In genomic region chr13:27961227-27962085, GRCh38 we compare ENCODE assay signal across 12 cellular contexts. TPM values are rescaled to one million over a fixed set of nuclear protein-coding genes. Genes with fewer than 3 reads are reported as not detected.
DNase-seq lines count a peak whose midpoint lies in the region; ATAC-seq and TF ChIP-seq lines count a peak whose summit lies in the region.
"Had no signal": no experiment of that assay in that cellular context is flagged by ENCODE, and none has a peak within 500 bp of the region (broad histone marks: within the 10 kb centered on the region; RNA-seq: fewer than 3 reads in every experiment).

No MANE protein-coding gene starts in this region.

- peaks cover 24% of the 10 kb centered on the region for H3K4me1 ChIP-seq in lower lobe of right lung

- CTCF ChIA-PET in activated B cell treated with CpG ODN at 0.5 μM for 24 hours (lab: Charles Lee): interaction anchor here (0.9 to 1.4 kb wide), 3 partner anchors 8 to 135 kb away, joined by 3 to 7 read pairs (median 3); partner anchors contain the start of gene CDX2

- no peak overlapping the region for H3K27ac ChIP-seq in lower lobe of right lung

- POLR2A ChIA-PET in activated B cell treated with CpG ODN at 0.5 μM for 24 hours (lab: Charles Lee): no interaction called here

- H3K9me3 Mint-ChIP-seq in activated B cell treated with CpG ODN at 0.5 μM for 24 hours: no peaks in the 10 kb centered on the region
- no peaks in the 10 kb centered on the region for H3K9me3 Mint-ChIP-seq in stimulated activated effector memory CD8-positive, alpha-beta T cell treated with anti-CD3 and anti-CD28 coated beads, Interleukin-12 subunit alpha, Interleukin-12 subunit beta, amount 100 ng/mL, for 72 hours
- H3K9me3 Mint-ChIP-seq: activated T-cell treated with anti-CD3 and anti-CD28 coated beads, Interleukin-2, amount 50 U/mL, for 24 hours; natural killer cell treated with Interleukin-12 subunit alpha and Interleukin-12 subunit beta and Interleukin-15 and Interleukin-18, amount 100 ng/mL, for 72 hours had no signal

- H3K27ac Mint-ChIP-seq in activated B cell treated with CpG ODN at 0.5 μM for 24 hours: no peak overlapping the region
- H3K27ac Mint-ChIP-seq in stimulated activated effector memory CD8-positive, alpha-beta T cell treated with anti-CD3 and anti-CD28 coated beads, Interleukin-12 subunit alpha, Interleukin-12 subunit beta, amount 100 ng/mL, for 72 hours: no peak overlapping the region
- H3K27ac Mint-ChIP-seq: activated T-cell treated with anti-CD3 and anti-CD28 coated beads, Interleukin-2, amount 50 U/mL, for 24 hours; natural killer cell treated with Interleukin-12 subunit alpha and Interleukin-12 subunit beta and Interleukin-15 and Interleukin-18, amount 100 ng/mL, for 72 hours had no signal

- no peak for ATAC-seq in activated B cell treated with CpG ODN at 0.5 μM for 24 hours (ENCODE audit: low read depth)
- no peak for ATAC-seq in lower lobe of right lung
- no peak for ATAC-seq in stimulated activated effector memory CD8-positive, alpha-beta T cell treated with anti-CD3 and anti-CD28 coated beads, Interleukin-12 subunit alpha, Interleukin-12 subunit beta, amount 100 ng/mL, for 72 hours
- ATAC-seq in GM18868 (IDR thresholded peaks at IDR 0.05; ENCODE audit: unreplicated experiment): no peak

- no peaks in the 10 kb centered on the region for H3K9me3 ChIP-seq in lower lobe of right lung

- H3K27me3 ChIP-seq in lower lobe of right lung (ENCODE audit: low read depth): peaks cover 98% of the 10 kb centered on the region

- DNase-seq in GM13977 (ENCODE audit: low spot score): no peak
- no peak for DNase-seq in activated B cell treated with CpG ODN at 0.5 μM for 24 hours
- no peak for DNase-seq in lower lobe of right lung
- DNase-seq in stimulated activated effector memory CD8-positive, alpha-beta T cell treated with anti-CD3 and anti-CD28 coated beads, Interleukin-12 subunit alpha, Interleukin-12 subunit beta, amount 100 ng/mL, for 72 hours (ENCODE audit: low spot score in 2 of 2): no peak
- no peak for DNase-seq in NCI-H2196 treated with DMSO at 0.1 percent for 48 hours (lab: John Stamatoyannopoulos, UW; ENCODE audit: unreplicated experiment)
- no peak for DNase-seq in kidney tubule cell (ENCODE audit: low spot score)
- no peak for DNase-seq in NK-92 treated with Interleukin-12 subunit alpha and Interleukin-12 subunit beta, amount 100 ng/mL, for 24 hours (lab: John Stamatoyannopoulos, UW)
- DNase-seq: activated T-cell treated with anti-CD3 and anti-CD28 coated beads, Interleukin-2, amount 50 U/mL, for 24 hours; cerebellar nuclear complex; stimulated activated CD4-positive, alpha-beta T cell treated with anti-CD3 and anti-CD28 coated beads, Interleukin-4, amount 100 ng/mL, for 4 hours had no signal

- H3K4me3 Mint-ChIP-seq in activated B cell treated with CpG ODN at 0.5 μM for 24 hours: peak overlapping the region; percentile 38
- peak overlapping the region; percentile 47 for H3K4me3 Mint-ChIP-seq in stimulated activated effector memory CD8-positive, alpha-beta T cell treated with anti-CD3 and anti-CD28 coated beads, Interleukin-12 subunit alpha, Interleukin-12 subunit beta, amount 100 ng/mL, for 72 hours
- H3K4me3 Mint-ChIP-seq: natural killer cell treated with Interleukin-12 subunit alpha and Interleukin-12 subunit beta and Interleukin-15 and Interleukin-18, amount 100 ng/mL, for 72 hours had no signal

- peak; percentile 1 for TF ChIP-seq CTCF in GM13977 (IDR thresholded peaks at IDR 0.05; ENCODE audit: extremely low read depth, insufficient read depth, missing control alignments)
- TF ChIP-seq CTCF in activated B cell treated with CpG ODN at 0.5 μM for 24 hours (IDR thresholded peaks at IDR 0.05): no peak
- TF ChIP-seq CTCF in lower lobe of right lung (IDR thresholded peaks at IDR 0.05): no peak

- intact Hi-C loops in activated B cell treated with CpG ODN at 0.5 μM for 24 hours (cut with micrococcal nuclease): no loop called here
- intact Hi-C loops in lower lobe of right lung (cut with DNase I): no loop called here

- peak overlapping the region; percentile 45 for H3K4me3 ChIP-seq in lower lobe of right lung

- no peaks in the 10 kb centered on the region for H3K36me3 ChIP-seq in lower lobe of right lung

- H3K4me1 Mint-ChIP-seq in activated B cell treated with CpG ODN at 0.5 μM for 24 hours: peaks cover 20% of the 10 kb centered on the region
- H3K4me1 Mint-ChIP-seq in stimulated activated effector memory CD8-positive, alpha-beta T cell treated with anti-CD3 and anti-CD28 coated beads, Interleukin-12 subunit alpha, Interleukin-12 subunit beta, amount 100 ng/mL, for 72 hours: peaks cover 10% of the 10 kb centered on the region

- no peaks in the 10 kb centered on the region for H3K36me3 Mint-ChIP-seq in activated B cell treated with CpG ODN at 0.5 μM for 24 hours (ENCODE audit: low read depth)
- no peaks in the 10 kb centered on the region for H3K36me3 Mint-ChIP-seq in stimulated activated effector memory CD8-positive, alpha-beta T cell treated with anti-CD3 and anti-CD28 coated beads, Interleukin-12 subunit alpha, Interleukin-12 subunit beta, amount 100 ng/mL, for 72 hours
- H3K36me3 Mint-ChIP-seq: natural killer cell treated with Interleukin-12 subunit alpha and Interleukin-12 subunit beta and Interleukin-15 and Interleukin-18, amount 100 ng/mL, for 72 hours had no signal

- peaks cover 58% of the 10 kb centered on the region for H3K27me3 Mint-ChIP-seq in activated B cell treated with CpG ODN at 0.5 μM for 24 hours

- in situ Hi-C loops in GM13977 (cut with MboI; ENCODE audit: low pct_unique_long_range_greater_than_20kb, low sequenced_read_pairs, unreplicated experiment): no loop called here

RNA-seq across cellular contexts. Expression of gene CDX2, which starts 7.7 kb away (rescaled TPM):
- total RNA-seq in activated B cell treated with CpG ODN at 0.5 μM for 24 hours: not detected in 2 replicates
- not detected for total RNA-seq in lower lobe of right lung
- total RNA-seq: natural killer cell treated with Interleukin-12 subunit alpha and Interleukin-12 subunit beta and Interleukin-15 and Interleukin-18, amount 100 ng/mL, for 72 hours had no signal

RNA-seq across cellular contexts. Expression of gene URAD, which starts 27.0 kb away (rescaled TPM):
- total RNA-seq in activated B cell treated with CpG ODN at 0.5 μM for 24 hours (not detected in 2 replicates), lower lobe of right lung (not detected)
- total RNA-seq: natural killer cell treated with Interleukin-12 subunit alpha and Interleukin-12 subunit beta and Interleukin-15 and Interleukin-18, amount 100 ng/mL, for 72 hours had no signal

RNA-seq across cellular contexts. Expression of gene PDX1, which starts 41.7 kb away (rescaled TPM):
- not detected in 2 replicates for total RNA-seq in activated B cell treated with CpG ODN at 0.5 μM for 24 hours
- not detected for total RNA-seq in lower lobe of right lung
- total RNA-seq: natural killer cell treated with Interleukin-12 subunit alpha and Interleukin-12 subunit beta and Interleukin-15 and Interleukin-18, amount 100 ng/mL, for 72 hours had no signal
